Comparison of ENCODE assay signal across 22 cellular contexts in the genomic region with DNA sequence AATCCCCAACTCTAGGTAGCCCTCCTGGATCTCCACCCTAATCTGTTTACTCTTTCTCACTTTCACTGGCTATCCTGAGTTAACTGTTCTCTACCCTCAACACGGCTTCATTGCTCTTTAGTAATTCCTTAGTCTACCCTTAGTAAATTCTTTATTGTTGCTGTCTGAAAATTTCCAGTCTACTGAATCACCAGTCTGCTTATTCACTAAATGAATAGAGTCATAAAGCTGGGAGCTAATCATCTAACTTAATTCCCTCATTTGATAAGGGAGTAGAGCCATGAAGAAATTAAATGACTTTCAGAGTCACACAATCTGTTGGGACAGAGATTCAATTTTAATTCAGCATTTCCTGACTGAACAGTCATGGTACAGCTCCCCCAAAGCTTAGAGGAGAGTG. TPM values are rescaled to one million over a fixed set of nuclear protein-coding genes. Genes with fewer than 3 reads are reported as not detected.
"Had no signal": no experiment of that assay in that cellular context is flagged by ENCODE, and none has a peak within 500 bp of the region (broad histone marks: within the 10 kb centered on the region; RNA-seq: fewer than 3 reads in every experiment).

No MANE protein-coding gene starts in this region.

- H3K4me3 ChIP-seq: adrenal gland, coronary artery, esophagus squamous epithelium, gastrocnemius medialis, spleen, upper lobe of right lung had no signal

- ATAC-seq: activated CD8-positive, alpha-beta T cell treated with anti-CD3 and anti-CD28 coated beads, Interleukin-2, amount 10 ng/mL, durations not matched to agents 7 days and 5 days; gastrocnemius medialis; natural killer cell treated with Interleukin-12 subunit alpha and Interleukin-12 subunit beta and Interleukin-15 and Interleukin-18, amount 100 ng/mL, for 72 hours; sciatic nerve; stimulated activated naive CD8-positive, alpha-beta T cell treated with anti-CD3 and anti-CD28 coated beads, Interleukin-15, Interleukin-2, amounts not matched to agents 100 U/mL and 50 U/mL, for 24 hours; upper lobe of right lung had no signal

- H3K4me1 ChIP-seq: adrenal gland, gastrocnemius medialis, parathyroid adenoma, spleen, upper lobe of right lung had no signal

- DNase-seq: activated CD4-positive, alpha-beta T cell treated with anti-CD3 and anti-CD28 coated beads, Interleukin-2, amount 50 U/mL, for 1 hour; activated CD4-positive, CD25-positive, alpha-beta regulatory T cell treated with anti-CD3 and anti-CD28 coated beads, Interleukin-2, amount 50 U/mL, for 72 hours; activated CD8-positive, alpha-beta T cell treated with anti-CD3 and anti-CD28 coated beads, Interleukin-2, amount 10 ng/mL, durations not matched to agents 7 days and 5 days; activated naive CD4-positive, alpha-beta T cell; activated T-cell treated with anti-CD3 and anti-CD28 coated beads, Interleukin-2, amount 50 U/mL, for 1 hour; adrenal gland; cerebellar nuclear complex; esophagus squamous epithelium; gastrocnemius medialis; hippocampal formation; left cardiac atrium; spleen; stimulated activated CD4-positive, alpha-beta T cell treated with anti-CD3 and anti-CD28 coated beads, Interleukin-4, amount 100 ng/mL, for 1 hour; stimulated activated naive CD8-positive, alpha-beta T cell treated with anti-CD3 and anti-CD28 coated beads, Interleukin-15, Interleukin-2, amounts not matched to agents 100 U/mL and 50 U/mL, for 24 hours; upper lobe of right lung; WERI-Rb-1 had no signal

- H3K9me3 ChIP-seq: adrenal gland, gastrocnemius medialis, upper lobe of right lung had no signal

- H3K27me3 ChIP-seq: adrenal gland, gastrocnemius medialis, spleen, upper lobe of right lung had no signal

- H2AFZ ChIP-seq: parathyroid adenoma had no signal

- H3K27ac ChIP-seq: adrenal gland, coronary artery, esophagus squamous epithelium, gastrocnemius medialis, parathyroid adenoma, spleen, upper lobe of right lung, WERI-Rb-1 had no signal

- H3K36me3 ChIP-seq: adrenal gland had no signal

- H3K79me2 ChIP-seq: parathyroid adenoma had no signal

- H3K9ac ChIP-seq: parathyroid adenoma had no signal

RNA-seq across cellular contexts. Expression of gene LYZ, which starts 47.9 kb away (rescaled TPM):
- total RNA-seq: activated CD8-positive, alpha-beta T cell treated with anti-CD3 and anti-CD28 coated beads, Interleukin-2, amount 10 ng/mL, durations not matched to agents 7 days and 5 days; activated T-helper 2 cell treated with anti-CD3 and anti-CD28 coated beads, Interferon-gamma antibody, Interleukin-2, Interleukin-4, amounts not matched to agents 10 μg/mL and 5 μg/mL and 100 μg/mL, durations not matched to agents 14 hours and 24 hours and 36 hours; pulmonary artery endothelial cell had no signal
